In genomic region chr20:55678970-55679667, GRCh38 we compare ENCODE assay signal across 25 cellular contexts.
"Had no signal": no experiment of that assay in that cellular context is flagged by ENCODE, and none has a peak within 500 bp of the region (broad histone marks: within the 10 kb centered on the region; RNA-seq: fewer than 3 reads in every experiment).

No MANE protein-coding gene starts in this region.

- H3K4me1 ChIP-seq: ascending aorta, SJCRH30 had no signal

- H3K27ac ChIP-seq: ascending aorta, cardiac muscle cell, SJCRH30, SK-N-MC had no signal

- H3K4me3 ChIP-seq: ascending aorta, cardiac muscle cell, MG63, SJCRH30, SK-N-MC had no signal

- H3K9me3 ChIP-seq: ascending aorta, MG63, SJCRH30 had no signal

- ATAC-seq: activated CD8-positive, alpha-beta T cell treated with anti-CD3 and anti-CD28 coated beads for 36 hours had no signal

- DNase-seq: activated CD4-positive, alpha-beta T cell treated with anti-CD3 and anti-CD28 coated beads, Interleukin-2, amount 10 ng/mL, durations not matched to agents 24 days and 14 days; activated CD4-positive, alpha-beta T cell treated with anti-CD3 and anti-CD28 coated beads, Interleukin-2, amount 50 U/mL, for 4 hours; activated CD8-positive, alpha-beta T cell treated with anti-CD3 and anti-CD28 coated beads for 36 hours; activated gamma-delta T cell; activated naive CD4-positive, alpha-beta T cell treated with Interleukin-2 at 50 U/mL for 16 hours; activated naive CD8-positive, alpha-beta T cell treated with anti-CD3 and anti-CD28 coated beads, Interleukin-2, amount 10 ng/mL, durations not matched to agents 7 days and 5 days; activated T-cell treated with anti-CD3 and anti-CD28 coated beads, Interleukin-2, amount 50 U/mL, for 1 hour; amygdala; Kasumi-1; KG1; MG63; NCI-H1048; NCI-H1105 treated with DMSO at 0.1 percent for 48 hours; NCI-H1436; NCI-H1694; NCI-H1930; NCI-H345; NCI-H524 treated with DMSO at 0.1 percent for 48 hours; NCI-H748 treated with DMSO at 0.1 percent for 48 hours; SHP77; SJCRH30; T1000 had no signal

- H3K27me3 ChIP-seq: ascending aorta, cardiac muscle cell had no signal

- H3K36me3 ChIP-seq: ascending aorta, cardiac muscle cell, MG63, SJCRH30 had no signal
